1 cellular context compared by ENCODE assay signal in genomic region chr9:136545065-136545965, GRCh38.
TF ChIP-seq lines count a peak whose summit lies in the region.

No MANE protein-coding gene starts in this region.

TF ChIP-seq in GM23338, 12 proteins besides CTCF, POLR2A, EP300 and RAD21 (continued from another document):
- TF ChIP-seq, protein P1, sequence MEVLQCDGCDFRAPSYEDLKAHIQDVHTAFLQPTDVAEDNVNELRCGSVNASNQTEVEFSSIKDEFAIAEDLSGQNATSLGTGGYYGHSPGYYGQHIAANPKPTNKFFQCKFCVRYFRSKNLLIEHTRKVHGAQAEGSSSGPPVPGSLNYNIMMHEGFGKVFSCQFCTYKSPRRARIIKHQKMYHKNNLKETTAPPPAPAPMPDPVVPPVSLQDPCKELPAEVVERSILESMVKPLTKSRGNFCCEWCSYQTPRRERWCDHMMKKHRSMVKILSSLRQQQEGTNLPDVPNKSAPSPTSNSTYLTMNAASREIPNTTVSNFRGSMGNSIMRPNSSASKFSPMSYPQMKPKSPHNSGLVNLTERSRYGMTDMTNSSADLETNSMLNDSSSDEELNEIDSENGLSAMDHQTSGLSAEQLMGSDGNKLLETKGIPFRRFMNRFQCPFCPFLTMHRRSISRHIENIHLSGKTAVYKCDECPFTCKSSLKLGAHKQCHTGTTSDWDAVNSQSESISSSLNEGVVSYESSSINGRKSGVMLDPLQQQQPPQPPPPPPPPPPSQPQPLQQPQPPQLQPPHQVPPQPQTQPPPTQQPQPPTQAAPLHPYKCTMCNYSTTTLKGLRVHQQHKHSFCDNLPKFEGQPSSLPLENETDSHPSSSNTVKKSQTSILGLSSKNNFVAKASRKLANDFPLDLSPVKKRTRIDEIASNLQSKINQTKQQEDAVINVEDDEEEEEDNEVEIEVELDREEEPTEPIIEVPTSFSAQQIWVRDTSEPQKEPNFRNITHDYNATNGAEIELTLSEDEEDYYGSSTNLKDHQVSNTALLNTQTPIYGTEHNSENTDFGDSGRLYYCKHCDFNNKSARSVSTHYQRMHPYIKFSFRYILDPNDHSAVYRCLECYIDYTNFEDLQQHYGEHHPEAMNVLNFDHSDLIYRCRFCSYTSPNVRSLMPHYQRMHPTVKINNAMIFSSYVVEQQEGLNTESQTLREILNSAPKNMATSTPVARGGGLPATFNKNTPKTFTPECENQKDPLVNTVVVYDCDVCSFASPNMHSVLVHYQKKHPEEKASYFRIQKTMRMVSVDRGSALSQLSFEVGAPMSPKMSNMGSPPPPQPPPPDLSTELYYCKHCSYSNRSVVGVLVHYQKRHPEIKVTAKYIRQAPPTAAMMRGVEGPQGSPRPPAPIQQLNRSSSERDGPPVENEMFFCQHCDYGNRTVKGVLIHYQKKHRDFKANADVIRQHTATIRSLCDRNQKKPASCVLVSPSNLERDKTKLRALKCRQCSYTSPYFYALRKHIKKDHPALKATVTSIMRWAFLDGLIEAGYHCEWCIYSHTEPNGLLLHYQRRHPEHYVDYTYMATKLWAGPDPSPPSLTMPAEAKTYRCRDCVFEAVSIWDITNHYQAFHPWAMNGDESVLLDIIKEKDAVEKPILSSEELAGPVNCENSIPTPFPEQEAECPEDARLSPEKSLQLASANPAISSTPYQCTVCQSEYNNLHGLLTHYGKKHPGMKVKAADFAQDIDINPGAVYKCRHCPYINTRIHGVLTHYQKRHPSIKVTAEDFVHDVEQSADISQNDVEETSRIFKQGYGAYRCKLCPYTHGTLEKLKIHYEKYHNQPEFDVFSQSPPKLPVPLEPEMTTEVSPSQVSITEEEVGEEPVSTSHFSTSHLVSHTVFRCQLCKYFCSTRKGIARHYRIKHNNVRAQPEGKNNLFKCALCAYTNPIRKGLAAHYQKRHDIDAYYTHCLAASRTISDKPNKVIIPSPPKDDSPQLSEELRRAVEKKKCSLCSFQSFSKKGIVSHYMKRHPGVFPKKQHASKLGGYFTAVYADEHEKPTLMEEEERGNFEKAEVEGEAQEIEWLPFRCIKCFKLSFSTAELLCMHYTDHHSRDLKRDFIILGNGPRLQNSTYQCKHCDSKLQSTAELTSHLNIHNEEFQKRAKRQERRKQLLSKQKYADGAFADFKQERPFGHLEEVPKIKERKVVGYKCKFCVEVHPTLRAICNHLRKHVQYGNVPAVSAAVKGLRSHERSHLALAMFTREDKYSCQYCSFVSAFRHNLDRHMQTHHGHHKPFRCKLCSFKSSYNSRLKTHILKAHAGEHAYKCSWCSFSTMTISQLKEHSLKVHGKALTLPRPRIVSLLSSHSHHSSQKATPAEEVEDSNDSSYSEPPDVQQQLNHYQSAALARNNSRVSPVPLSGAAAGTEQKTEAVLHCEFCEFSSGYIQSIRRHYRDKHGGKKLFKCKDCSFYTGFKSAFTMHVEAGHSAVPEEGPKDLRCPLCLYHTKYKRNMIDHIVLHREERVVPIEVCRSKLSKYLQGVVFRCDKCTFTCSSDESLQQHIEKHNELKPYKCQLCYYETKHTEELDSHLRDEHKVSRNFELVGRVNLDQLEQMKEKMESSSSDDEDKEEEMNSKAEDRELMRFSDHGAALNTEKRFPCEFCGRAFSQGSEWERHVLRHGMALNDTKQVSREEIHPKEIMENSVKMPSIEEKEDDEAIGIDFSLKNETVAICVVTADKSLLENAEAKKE (CRISPR knock-in tag; IDR thresholded peaks at IDR 0.05) = no peak
- TF ChIP-seq EZH2 (IDR thresholded peaks at IDR 0.05; ENCODE audit: low read depth, unreplicated experiment) (no peak), ETS1 (IDR thresholded peaks at IDR 0.05) (no peak), ZNF114 (CRISPR knock-in tag; IDR thresholded peaks at IDR 0.05) (no peak), NANOG (IDR thresholded peaks at IDR 0.05; ENCODE audit: borderline replicate concordance) (no peak), POLR2AphosphoS5 (IDR thresholded peaks at IDR 0.05; ENCODE audit: low read depth) (no peak)
